In the genomic region with DNA sequence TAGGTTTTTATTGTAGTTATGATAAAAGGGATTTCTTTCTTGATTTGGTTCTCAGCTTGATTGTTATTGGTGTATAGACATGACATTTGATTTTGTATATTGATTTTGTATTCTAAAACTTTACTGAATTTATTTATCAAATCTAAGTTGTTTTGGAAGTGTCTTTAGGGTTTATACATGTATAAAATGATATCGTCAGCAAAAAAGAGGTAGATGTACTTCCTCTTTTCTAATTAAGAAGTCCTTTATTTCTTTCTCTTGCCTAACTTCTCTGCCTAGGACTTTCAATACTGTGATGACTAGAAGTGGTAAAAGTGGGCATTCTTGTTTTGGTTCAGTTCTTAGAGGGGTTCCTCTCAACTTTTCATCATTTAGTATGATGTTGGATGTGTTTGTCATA, we compare ENCODE assay signal across 34 cellular contexts.
"Had no signal": no experiment of that assay in that cellular context is flagged by ENCODE, and none has a peak within 500 bp of the region (broad histone marks: within the 10 kb centered on the region; RNA-seq: fewer than 3 reads in every experiment).

No MANE protein-coding gene starts in this region.

- H3K36me3 ChIP-seq: adrenal gland, brain microvascular endothelial cell, breast epithelium had no signal

- FAIRE-seq: astrocyte, TTC549 had no signal

- ATAC-seq: activated CD8-positive, alpha-beta T cell treated with anti-CD3 and anti-CD28 coated beads for 36 hours; activated naive CD4-positive, alpha-beta T cell treated with anti-CD3 and anti-CD28 coated beads, Interleukin-2, amount 50 U/mL, for 72 hours; activated T-cell treated with anti-CD3 and anti-CD28 coated beads, Interleukin-2, amount 50 U/mL, for 4 hours; activated T-cell treated with anti-CD3 and anti-CD28 coated beads, Interleukin-2, amount 50 U/mL, for 72 hours; activated T-helper 17 cell treated with anti-CD3 and anti-CD28 coated beads, Interleukin-2, amount 50 U/mL, for 72 hours; body of pancreas had no signal

- H3K27ac ChIP-seq: adrenal gland, body of pancreas, brain microvascular endothelial cell, breast epithelium, VCaP had no signal

- H3K9me3 ChIP-seq: adrenal gland had no signal

- H3K4me1 ChIP-seq: adrenal gland, body of pancreas, breast epithelium had no signal

- H3K27me3 ChIP-seq: adrenal gland, body of pancreas, brain microvascular endothelial cell, breast epithelium had no signal

- H3K4me3 ChIP-seq: adrenal gland, body of pancreas, breast epithelium had no signal

- DNase-seq: activated B cell treated with CpG ODN at 0.5 μM for 24 hours; activated CD4-positive, alpha-beta memory T cell treated with anti-CD3 and anti-CD28 coated beads for 36 hours; activated CD4-positive, alpha-beta T cell treated with anti-CD3 and anti-CD28 coated beads for 4 hours; activated CD4-positive, alpha-beta T cell treated with anti-CD3 and anti-CD28 coated beads, Interleukin-2, amount 10 ng/mL, durations not matched to agents 24 days and 14 days; activated CD4-positive, alpha-beta T cell treated with anti-CD3 and anti-CD28 coated beads, Interleukin-2, amount 50 U/mL, for 1 hour; activated CD4-positive, alpha-beta T cell treated with anti-CD3 and anti-CD28 coated beads, Interleukin-2, amount 50 U/mL, for 4 hours; activated CD4-positive, CD25-positive, alpha-beta regulatory T cell treated with anti-CD3 and anti-CD28 coated beads, Interleukin-2, amount 50 U/mL, for 72 hours; activated CD8-positive, alpha-beta memory T cell treated with anti-CD3 and anti-CD28 coated beads, Interleukin-2, amount 50 U/mL, for 4 hours; activated CD8-positive, alpha-beta T cell treated with anti-CD3 and anti-CD28 coated beads for 36 hours; activated effector memory CD4-positive, alpha-beta T cell treated with anti-CD3 and anti-CD28 coated beads, Interleukin-2, amount 50 U/mL, for 16 hours; activated gamma-delta T cell treated with Interleukin-2 at 50 U/mL for 16 hours; activated naive CD4-positive, alpha-beta T cell; activated naive CD4-positive, alpha-beta T cell treated with anti-CD3 and anti-CD28 coated beads for 36 hours; activated naive CD4-positive, alpha-beta T cell treated with anti-CD3 and anti-CD28 coated beads, Interleukin-2, amount 50 U/mL, for 16 hours; activated naive CD8-positive, alpha-beta T cell treated with anti-CD3 and anti-CD28 coated beads for 36 hours; activated T-cell treated with anti-CD3 and anti-CD28 coated beads for 4 hours; activated T-cell treated with anti-CD3 and anti-CD28 coated beads, Interleukin-2, amount 50 U/mL, for 1 hour; activated T-cell treated with anti-CD3 and anti-CD28 coated beads, Interleukin-2, amount 50 U/mL, for 4 hours; activated T-cell treated with anti-CD3 and anti-CD28 coated beads, Interleukin-2, amount 50 U/mL, for 72 hours; adrenal gland; amniotic stem cell; aorta; body of pancreas; brain microvascular endothelial cell; cerebellar nuclear complex; T-helper 1 cell; T-helper 2 cell; T-helper 9 cell had no signal
